In genomic region chr5:60776343-60776742, GRCh38 we compare ENCODE assay signal across 28 cellular contexts.
"Had no signal": no experiment of that assay in that cellular context is flagged by ENCODE, and none has a peak within 500 bp of the region (broad histone marks: within the 10 kb centered on the region; RNA-seq: fewer than 3 reads in every experiment).

No MANE protein-coding gene starts in this region.

- H3K27ac ChIP-seq: colonic mucosa, coronary artery, dorsolateral prefrontal cortex, epithelial cell of prostate, esophagus muscularis mucosa, esophagus squamous epithelium, foreskin keratinocyte, gastrocnemius medialis, gastroesophageal sphincter, heart left ventricle, heart right ventricle, hepatocyte had no signal

- H3K27me3 ChIP-seq: colonic mucosa, dorsolateral prefrontal cortex, esophagus muscularis mucosa, esophagus squamous epithelium, foreskin keratinocyte, gastrocnemius medialis, gastroesophageal sphincter, heart left ventricle, heart right ventricle, hepatocyte had no signal

- H3K79me2 ChIP-seq: hepatocyte had no signal

- DNase-seq: colonic mucosa; cortex of kidney; dermis blood vessel endothelial cell; dorsolateral prefrontal cortex; effector CD4-positive, alpha-beta T cell; effector CD8-positive, alpha-beta T cell; effector memory CD4-positive, alpha-beta T cell; effector memory CD8-positive, alpha-beta T cell; endodermal cell; erythroblast; esophagus squamous epithelium; foreskin fibroblast; foreskin keratinocyte; foreskin melanocyte; gastrocnemius medialis; glutamatergic neuron; head of caudate nucleus; heart left ventricle; heart right ventricle had no signal

- FAIRE-seq: endometrium, endothelial cell of umbilical vein, frontal cortex had no signal

- H3K9me3 ChIP-seq: colonic mucosa, esophagus muscularis mucosa, esophagus squamous epithelium, gastrocnemius medialis had no signal

- ATAC-seq: effector memory CD8-positive, alpha-beta T cell; esophagus mucosa; foreskin keratinocyte; gastrocnemius medialis; gastroesophageal sphincter; heart left ventricle; heart right ventricle had no signal

- H3K36me3 ChIP-seq: colonic mucosa, esophagus muscularis mucosa, esophagus squamous epithelium, gastrocnemius medialis, gastroesophageal sphincter, heart left ventricle, heart right ventricle had no signal

- H2AFZ ChIP-seq: hepatocyte had no signal

- H3K4me1 ChIP-seq: colonic mucosa, esophagus muscularis mucosa, esophagus squamous epithelium, foreskin keratinocyte, gastrocnemius medialis, gastroesophageal sphincter, heart left ventricle, heart right ventricle had no signal

- H3K4me2 ChIP-seq: hepatocyte had no signal

- H3K4me3 ChIP-seq: colonic mucosa, coronary artery, dorsolateral prefrontal cortex, esophagus muscularis mucosa, esophagus squamous epithelium, gastrocnemius medialis, gastroesophageal sphincter, heart left ventricle, heart right ventricle, hepatocyte had no signal
